In genomic region chr22:31162015-31162765, GRCh38 we compare ENCODE assay signal across 9 cellular contexts. TPM values are rescaled to one million over a fixed set of nuclear protein-coding genes. Genes with fewer than 3 reads are reported as not detected.
A peak's percentile ranks its signal among the peaks of the same experiment; 100 is the strongest.
DNase-seq lines count a peak whose midpoint lies in the region; ATAC-seq and TF ChIP-seq lines count a peak whose summit lies in the region.
"Had no signal": no experiment of that assay in that cellular context is flagged by ENCODE, and none has a peak within 500 bp of the region (broad histone marks: within the 10 kb centered on the region; RNA-seq: fewer than 3 reads in every experiment).

No MANE protein-coding gene starts in this region.

- H3K4me1 Mint-ChIP-seq in MCF 10A (ENCODE audit: insufficient read depth, unreplicated experiment) = peaks cover 14% of the 10 kb centered on the region

- peak overlapping the region; percentile 57 for H3K27ac Mint-ChIP-seq in MCF 10A (ENCODE audit: low read depth, unreplicated experiment)

- no peak overlapping the region for H3K4me3 ChIP-seq in HEK293 (ENCODE audit: low read depth, low read length)
- H3K4me3 ChIP-seq in muscle layer of duodenum (ENCODE audit: low read depth in 1 of 2, low read length in 2 of 2) = peak overlapping the region in 1 of 2 donors; percentile 77

- in situ Hi-C loops in ACHN (cut with HindIII; ENCODE audit: low pct_ligation_motif_present, low pct_unique_long_range_greater_than_20kb, low sequenced_read_pairs) = no loop called here

- DNase-seq in MCF 10A (ENCODE audit: unreplicated experiment) = no peak
- DNase-seq in NCI-H2081 treated with DMSO at 0.1 percent for 48 hours (lab: John Stamatoyannopoulos, UW) = no peak
- DNase-seq in ACHN = no peak
- DNase-seq in GM10266 (ENCODE audit: extremely low spot score) = no peak
- DNase-seq: mesendoderm had no signal

- H3K36me3 ChIP-seq in HEK293 (ENCODE audit: control insufficient read depth in 2 of 2, insufficient read depth in 1 of 2, low read length in 2 of 2) = peaks cover 20 to 40% of the 10 kb centered on the region in 2 experiments; a peak in 2 of 3 replicates
- H3K36me3 ChIP-seq in muscle layer of duodenum (ENCODE audit: control insufficient read depth in 1 of 2, insufficient read depth in 2 of 2, low read length in 2 of 2) = peaks cover 1 to 3% of the 10 kb centered on the region in 2 donors

- BruUV-seq in MCF 10A (replicated peaks; lab: Mats Ljungman, UMichigan) = no TSS peak

- no peak for ATAC-seq in HG03378 (IDR thresholded peaks at IDR 0.05; ENCODE audit: unreplicated experiment)

- no peaks in the 10 kb centered on the region for H3K9me3 ChIP-seq in HEK293 (ENCODE audit: control insufficient read depth, insufficient read depth, low read depth, low read length)
- H3K9me3 ChIP-seq in muscle layer of duodenum (ENCODE audit: control insufficient read depth in 1 of 2, low read length in 2 of 2) = no peaks in the 10 kb centered on the region

- H3K27me3 Mint-ChIP-seq in MCF 10A (ENCODE audit: insufficient read depth, unreplicated experiment) = no peaks in the 10 kb centered on the region

- CTCF ChIA-PET in HEK293 (lab: Yijun Ruan, JAX) = interaction anchor here (0.6 to 1.7 kb wide), 5 partner anchors 11 to 579 kb away, joined by 3 to 6 read pairs (median 6); partner anchors contain the start of gene SELENOM
- CTCF ChIA-PET in MCF 10A (lab: Yijun Ruan, JAX) = interaction anchor here (0.6 to 4.5 kb wide), 14 partner anchors 12 to 722 kb away, joined by 3 to 40 read pairs (median 4); partner anchors contain the start of gene LIMK2

- H3K4me1 ChIP-seq in HEK293 (ENCODE audit: control insufficient read depth, insufficient read depth, low read length) (peaks cover 7% of the 10 kb centered on the region), muscle layer of duodenum (ENCODE audit: control insufficient read depth in 1 of 2, insufficient read depth in 2 of 2, low read length in 2 of 2) (peaks cover 16 to 26% of the 10 kb centered on the region in 2 donors)

- H3K27ac ChIP-seq in 22Rv1 (peak overlapping the region; percentile 100), HEK293 (ENCODE audit: extremely low read depth, low read depth, low read length) (no peak overlapping the region), muscle layer of duodenum (ENCODE audit: low read length) (peak overlapping the region; percentile 91)

- intact Hi-C loops in MCF 10A (cut with micrococcal nuclease) = no loop called here

- no peak for TF ChIP-seq CTCF in 22Rv1 (IDR thresholded peaks at IDR 0.05)
- no peak for TF ChIP-seq CTCF in HEK293 (tag by site-specific recombination; IDR thresholded peaks at IDR 0.05)
- no peak for TF ChIP-seq CTCF in MCF 10A (IDR thresholded peaks at IDR 0.05; ENCODE audit: unreplicated experiment)
- TF ChIP-seq CTCF in GM10266 (IDR thresholded peaks at IDR 0.05; ENCODE audit: control insufficient read depth, insufficient read depth, low read depth, missing control alignments) = no peak

- peak overlapping the region; percentile 89 for H3K4me3 Mint-ChIP-seq in MCF 10A (ENCODE audit: unreplicated experiment)

- POLR2A ChIA-PET in HEK293 (lab: Yijun Ruan, JAX) (interaction anchor here (0.6 kb wide), 1 partner anchor 371 kb away, joined by 5 read pairs; no protein-coding TSS in a partner anchor), MCF 10A (lab: Yijun Ruan, JAX) (interaction anchor here (0.6 to 11.8 kb wide), 14 partner anchors 14 to 835 kb away, joined by 3 to 164 read pairs (median 6); partner anchors contain the start of genes LIMK2 and SELENOM)

- H3K36me3 Mint-ChIP-seq in MCF 10A (ENCODE audit: insufficient read depth, unreplicated experiment) = peaks cover 50% of the 10 kb centered on the region

- no peaks in the 10 kb centered on the region for H3K27me3 ChIP-seq in muscle layer of duodenum (ENCODE audit: low read depth, low read length)

- H3K9me3 Mint-ChIP-seq in MCF 10A (ENCODE audit: unreplicated experiment) = no peaks in the 10 kb centered on the region

TF ChIP-seq in HEK293, 187 proteins besides CTCF, POLR2A, EP300 and RAD21:
- TF ChIP-seq ZNF518A (tag by site-specific recombination; conservative IDR thresholded peaks at IDR 0.05; ENCODE audit: low read depth) (no peak), ZBTB17 (tag by site-specific recombination; IDR thresholded peaks at IDR 0.05) (0 out of 2 replicates have a peak, but pooled peaks have one; percentile 14)

RNA-seq across cellular contexts. Expression of gene RNF185, which starts 2.2 kb away (rescaled TPM):
- 34.6 and 44.8 TPM in 2 replicates for total RNA-seq in MCF 10A (2022)

RNA-seq across cellular contexts. Expression of gene PLA2G3, which starts 21.9 kb away (rescaled TPM):
- total RNA-seq in MCF 10A (2022) = not detected in 2 replicates

RNA-seq across cellular contexts. Expression of gene INPP5J, which starts 39.4 kb away (rescaled TPM):
- total RNA-seq in MCF 10A (2022) = 0.61 and 0.66 TPM in 2 replicates

RNA-seq across cellular contexts. Expression of gene LIMK2, which starts 49.9 kb away (rescaled TPM):
- 74.4 and 126 TPM in 2 replicates for total RNA-seq in MCF 10A (2022)

RNA-seq across cellular contexts. Expression of gene SELENOM, which starts 54.8 kb away (rescaled TPM):
- 44.9 and 88.7 TPM in 2 replicates for total RNA-seq in MCF 10A (2022)
